In genomic region chr11:65132238-65132987, GRCh38 we compare ENCODE assay signal across 8 cellular contexts. TPM values are rescaled to one million over a fixed set of nuclear protein-coding genes. Genes with fewer than 3 reads are reported as not detected.
DNase-seq lines count a peak whose midpoint lies in the region; ATAC-seq and TF ChIP-seq lines count a peak whose summit lies in the region.

No MANE protein-coding gene starts in this region.

- in situ Hi-C loops in G401 (cut with HindIII; ENCODE audit: low sequenced_read_pairs), result no loop called here

- peak overlapping the region in 1 of 2 donors; percentile 98 for H3K9ac ChIP-seq in mucosa of rectum (ENCODE audit: low read depth in 1 of 2, low read length in 2 of 2)

- H3K27ac ChIP-seq in C4-2B (peak overlapping the region; percentile 96), VCaP (peak overlapping the region; percentile 100), mucosa of rectum (ENCODE audit: low read depth in 2 of 2, low read length in 2 of 2) (peak overlapping the region in 1 of 2 donors; percentile 100)

- TF ChIP-seq CTCF in C4-2B (conservative IDR thresholded peaks at IDR 0.05) (no peak), GM20000 (IDR thresholded peaks at IDR 0.05; ENCODE audit: extremely low read depth, missing control alignments) (no peak), VCaP (conservative IDR thresholded peaks at IDR 0.05) (no peak)

- H3K4me1 ChIP-seq in mucosa of rectum (ENCODE audit: control insufficient read depth in 2 of 2, insufficient read depth in 2 of 2, low read length in 2 of 2), result peaks cover 30 to 37% of the 10 kb centered on the region in 2 donors

- no peak for ATAC-seq in HG03159 (IDR thresholded peaks at IDR 0.05; ENCODE audit: unreplicated experiment)

- H3K9me3 ChIP-seq in mucosa of rectum (ENCODE audit: control insufficient read depth in 2 of 2, low read length in 2 of 2), result no peaks in the 10 kb centered on the region

- DNase-seq in GM20000 (ENCODE audit: low spot score) (peak; percentile 68), G401 (ENCODE audit: low spot score) (no peak), SKM-1 treated with dmso at 0.1 percent for 144 hours (lab: John Stamatoyannopoulos, UW; ENCODE audit: unreplicated experiment) (no peak), CD1c-positive myeloid dendritic cell (ENCODE audit: extremely low spot score) (no peak)

- peak overlapping the region; percentile 81 to 92 for H3K4me3 ChIP-seq in mucosa of rectum (ENCODE audit: low read length in 2 of 2)

- peaks cover 49 to 54% of the 10 kb centered on the region in 2 donors for H3K36me3 ChIP-seq in mucosa of rectum (ENCODE audit: control insufficient read depth in 2 of 2, insufficient read depth in 2 of 2, low read length in 2 of 2)

- H3K27me3 ChIP-seq in mucosa of rectum (ENCODE audit: control insufficient read depth in 2 of 2, insufficient read depth in 2 of 2, low read length in 2 of 2), result no peaks in the 10 kb centered on the region

RNA-seq across cellular contexts. Expression of gene SYVN1, which starts 1.9 kb away (rescaled TPM):
- total RNA-seq in G401 (2014; rRNA removed; shearing (Covaris generic)), result 6.9 and 16.3 TPM in 2 replicates

RNA-seq across cellular contexts. Expression of gene MRPL49, which starts 10.3 kb away (rescaled TPM):
- 108 and 117 TPM in 2 replicates for total RNA-seq in G401 (2014; rRNA removed; shearing (Covaris generic))

RNA-seq across cellular contexts. Expression of gene FAU, which starts 10.5 kb away (rescaled TPM):
- total RNA-seq in G401 (2014; rRNA removed; shearing (Covaris generic)), result 137 and 188 TPM in 2 replicates

RNA-seq across cellular contexts. Expression of gene ZNHIT2, which starts 14.9 kb away (rescaled TPM):
- total RNA-seq in G401 (2014; rRNA removed; shearing (Covaris generic)), result 12.7 and 21.0 TPM in 2 replicates

RNA-seq across cellular contexts. Expression of gene TM7SF2, which starts 20.7 kb away (rescaled TPM):
- total RNA-seq in G401 (2014; rRNA removed; shearing (Covaris generic)), result 23.5 and 39.0 TPM in 2 replicates
